13 cellular contexts compared by ENCODE assay signal in genomic region chr19:55636723-55637122, GRCh38. TPM values are rescaled to one million over a fixed set of nuclear protein-coding genes. Genes with fewer than 3 reads are reported as not detected.
DNase-seq lines count a peak whose midpoint lies in the region; ATAC-seq, FAIRE-seq and TF ChIP-seq lines count a peak whose summit lies in the region.
"Had no signal": no experiment of that assay in that cellular context is flagged by ENCODE, and none has a peak within 500 bp of the region (broad histone marks: within the 10 kb centered on the region; RNA-seq: fewer than 3 reads in every experiment).

No MANE protein-coding gene starts in this region.

- no peak overlapping the region for H3K56ac ChIP-seq in IMR-90 (ENCODE audit: extremely low read depth, insufficient read depth, low read length)

- BruUV-seq in IMR-90 (replicated peaks; lab: Mats Ljungman, UMichigan) = no TSS peak
- BruUV-seq in GM12878 (replicated peaks; lab: Mats Ljungman, UMichigan) = no TSS peak

- H3K9me1 ChIP-seq in IMR-90 (ENCODE audit: insufficient read depth, low read length) = peaks cover 18% of the 10 kb centered on the region

- peak overlapping the region; percentile 99 for H3K27ac Mint-ChIP-seq in CD4-positive, alpha-beta T cell
- peak overlapping the region; percentile 55 for H3K27ac Mint-ChIP-seq in nephron progenitor cell

- H3K4me3 Mint-ChIP-seq in CD4-positive, alpha-beta T cell = peak overlapping the region; percentile 96
- H3K4me3 Mint-ChIP-seq in nephron progenitor cell = peak overlapping the region; percentile 100

- H3K9me3 ChIP-seq in CD4-positive, alpha-beta T cell (ENCODE audit: control insufficient read depth, low read length) = no peaks in the 10 kb centered on the region
- H3K9me3 ChIP-seq in IMR-90 (ENCODE audit: control insufficient read depth, insufficient read depth, low read length) = no peaks in the 10 kb centered on the region
- H3K9me3 ChIP-seq in GM12878 (replicated peaks; ENCODE audit: control insufficient read depth, insufficient read depth, low read length) = no peaks in the 10 kb centered on the region

- 92% methylated on average over 2 of the region's 4 CpGs; no CpG with 5 or more reads in 1 of the 2 experiments for WGBS in IMR-90 (ENCODE audit: extremely low coverage in 2 of 2, insufficient read length in 1 of 2), 2 experiments
- WGBS in GM12878 (ENCODE audit: insufficient coverage, insufficient replicate concordance, low lambda C conversion rate, missing lambda C conversion rate) = 60% methylated on average over 4 of the region's 4 CpGs

- no peak for ATAC-seq in CD4-positive, alpha-beta T cell (ENCODE audit: poor library complexity)
- no peak for ATAC-seq in IMR-90 (ENCODE audit: low read depth)
- no peak for ATAC-seq in GM12878
- ATAC-seq in GM21381 (IDR thresholded peaks at IDR 0.05; ENCODE audit: unreplicated experiment) = no peak

- no peak for DNase-seq in CD4-positive, alpha-beta T cell
- DNase-seq in IMR-90 = no peak
- no peak for DNase-seq in GM12878 (ENCODE audit: low read depth, low spot score)
- DNase-seq in nephron progenitor cell = no peak
- no peak for DNase-seq in NCI-H446 treated with DMSO at 0.1 percent for 48 hours (lab: John Stamatoyannopoulos, UW)
- DNase-seq in HCEC 1CT = no peak
- no peak for DNase-seq in nucleus accumbens (lab: John Stamatoyannopoulos, UW)
- DNase-seq: activated CD4-positive, alpha-beta T cell treated with anti-CD3 and anti-CD28 coated beads for 1 hour; EL; NCI-H1092 treated with DMSO at 0.1 percent for 48 hours; RPMI8226 had no signal

- no peak overlapping the region for H4K5ac ChIP-seq in IMR-90 (ENCODE audit: low read depth, low read length)

- H3K27me3 ChIP-seq in CD4-positive, alpha-beta T cell (ENCODE audit: control insufficient read depth, insufficient read depth, low read length) = no peaks in the 10 kb centered on the region
- no peaks in the 10 kb centered on the region for H3K27me3 ChIP-seq in IMR-90 (ENCODE audit: control insufficient read depth, insufficient read depth, low read length)
- H3K27me3 ChIP-seq in GM12878 (replicated peaks in 1 of 2; ENCODE audit: control insufficient read depth in 2 of 2, insufficient read depth in 2 of 2, low read length in 1 of 2) = no peaks in the 10 kb centered on the region
- H3K27me3 ChIP-seq: cardiac muscle cell had no signal

- H2AFZ ChIP-seq in IMR-90 (replicated peaks; ENCODE audit: low read length, poor library complexity) (no peak overlapping the region), GM12878 (ENCODE audit: control insufficient read depth, low read depth, low read length) (no peak overlapping the region)

- TF ChIP-seq POLR2A in IMR-90 (IDR thresholded peaks at IDR 0.05; ENCODE audit: low read depth, low read length) (no peak), GM12878 (IDR thresholded peaks at IDR 0.05; ENCODE audit: low read depth, low read length) (no peak)

- POLR2A ChIA-PET in CD4-positive, alpha-beta T cell (lab: Charles Lee) = interaction anchor here (1.7 to 3.1 kb wide), 4 partner anchors 10 to 37 kb away, joined by 7 to 17 read pairs (median 10); partner anchors contain the start of genes FIZ1, U2AF2 and ZNF784
- POLR2A ChIA-PET in IMR-90 (lab: Charles Lee; ENCODE audit: unreplicated experiment) (no interaction called here), GM12878 (lab: Charles Lee) (interaction anchor here (0.5 to 4.5 kb wide), 3 partner anchors 11 to 18 kb away, joined by 6 to 28 read pairs (median 12); partner anchors contain the start of genes CCDC106 and U2AF2)

- H3K4me1 Mint-ChIP-seq in CD4-positive, alpha-beta T cell (ENCODE audit: low read depth) = peaks cover 70% of the 10 kb centered on the region
- peaks cover 66% of the 10 kb centered on the region for H3K4me1 Mint-ChIP-seq in nephron progenitor cell

- peaks cover 3% of the 10 kb centered on the region for H3K9me3 Mint-ChIP-seq in CD4-positive, alpha-beta T cell
- H3K9me3 Mint-ChIP-seq in nephron progenitor cell = no peaks in the 10 kb centered on the region

- no peak overlapping the region for H2BK15ac ChIP-seq in IMR-90 (ENCODE audit: low read depth, low read length)

- H3K18ac ChIP-seq in IMR-90 (ENCODE audit: low read depth, low read length) = no peak overlapping the region

- no peak overlapping the region for H3K4me3 ChIP-seq in IMR-90 (ENCODE audit: insufficient read depth, low read depth, low read length)
- H3K4me3 ChIP-seq in GM12878 = peak overlapping the region; percentile 92

- dilution Hi-C loops in IMR-90 (cut with HindIII; ENCODE audit: low sequenced_read_pairs, unreplicated experiment) = no loop called here

- H3K23ac ChIP-seq in IMR-90 (ENCODE audit: low read depth, low read length) = no peak overlapping the region

- no peak overlapping the region for H3K4ac ChIP-seq in IMR-90 (ENCODE audit: low read depth, low read length)

- peaks cover 49% of the 10 kb centered on the region for H3K79me2 ChIP-seq in GM12878 (ENCODE audit: control insufficient read depth, insufficient read depth, low read length)

- no peak for TF ChIP-seq CTCF in CD4-positive, alpha-beta T cell (IDR thresholded peaks at IDR 0.05)
- TF ChIP-seq CTCF in IMR-90 (conservative IDR thresholded peaks at IDR 0.05; ENCODE audit: low read depth, low read length) (no peak), GM12878 (IDR thresholded peaks at IDR 0.05 in 2 of 3, conservative IDR thresholded peaks at IDR 0.05 in 1 of 3; ENCODE audit: control insufficient read depth in 2 of 3, extremely low read depth in 1 of 3, insufficient read depth in 1 of 3, low read depth in 3 of 3, low read length in 3 of 3) (no peak), nephron progenitor cell (IDR thresholded peaks at IDR 0.05) (no peak)

- CTCF ChIA-PET in CD4-positive, alpha-beta T cell (lab: Charles Lee) = interaction anchor here (1.1 to 5.0 kb wide), 4 partner anchors 17 to 133 kb away, joined by 3 to 29 read pairs (median 4); partner anchors contain the start of genes FIZ1 and U2AF2
- CTCF ChIA-PET in IMR-90 (lab: Yijun Ruan, JAX) (interaction anchor here (1.6 kb wide), 1 partner anchor 18 kb away, joined by 4 read pairs; no protein-coding TSS in a partner anchor), GM12878 (lab: Yijun Ruan, JAX) (interaction anchor here (0.7 to 7.7 kb wide), 6 partner anchors 11 to 122 kb away, joined by 3 to 65 read pairs (median 12); partner anchors contain the start of genes CCDC106 and ZNF865)

- H3K9ac ChIP-seq in IMR-90 (ENCODE audit: low read depth, low read length) (no peak overlapping the region), GM12878 (ENCODE audit: control insufficient read depth, insufficient read depth, low read length) (peak overlapping the region; percentile 16; the same call in 1 of the 2 replicates)

- TF ChIP-seq EP300 in GM12878 (IDR thresholded peaks at IDR 0.05; ENCODE audit: borderline replicate concordance in 1 of 2, control insufficient read depth in 1 of 2, low read depth in 2 of 2, low read length in 2 of 2) = no peak

- intact Hi-C loops in CD4-positive, alpha-beta T cell (cut with DNase I, micrococcal nuclease) = loop anchor here (1.0 to 10.0 kb wide), 3 partner anchors 53 to 382 kb away; partner anchors contain the start of genes PPP6R1 (in 2 of the 2) and UBE2S (in 1 of the 2)
- intact Hi-C loops in IMR-90 (cut with micrococcal nuclease) (loop anchor here (10.0 kb wide), 1 partner anchor 428 kb away; no protein-coding TSS in a partner anchor), GM12878 (cut with micrococcal nuclease; ENCODE audit: unreplicated experiment) (loop anchor here (10.0 kb wide), 1 partner anchor 438 kb away; no protein-coding TSS in a partner anchor)

- no peaks in the 10 kb centered on the region for H3K27me3 Mint-ChIP-seq in CD4-positive, alpha-beta T cell
- H3K27me3 Mint-ChIP-seq in nephron progenitor cell (ENCODE audit: low read depth, poor library complexity) = peaks cover 9% of the 10 kb centered on the region

- H4K8ac ChIP-seq in IMR-90 (ENCODE audit: low read depth in 2 of 2, low read length in 2 of 2) = no peak overlapping the region

- H3K4me1 ChIP-seq in IMR-90 (ENCODE audit: control insufficient read depth, insufficient read depth, low read length) (peaks cover 11% of the 10 kb centered on the region), GM12878 (ENCODE audit: control insufficient read depth, insufficient read depth, low read length) (peaks cover 38% of the 10 kb centered on the region)

- H4K20me1 ChIP-seq in IMR-90 (ENCODE audit: insufficient read depth, low read length) (0 out of 2 replicates have a peak, but pooled peaks cover 9% of the 10 kb centered on the region), GM12878 (ENCODE audit: control insufficient read depth, insufficient read depth) (no peaks in the 10 kb centered on the region)

- 0 out of 2 replicates have a peak overlapping the region, but pooled peaks have one; percentile 0 for H2AK5ac ChIP-seq in IMR-90 (ENCODE audit: low read depth, low read length)

- RAD21 ChIA-PET in GM12878 (lab: Charles Lee; ENCODE audit: unreplicated experiment) = interaction anchor here (1.3 kb wide), 1 partner anchor 11 kb away, joined by 3 read pairs; no protein-coding TSS in a partner anchor

- SMC1A ChIA-PET in GM12878 (lab: Charles Lee; ENCODE audit: uncharacterized antibody, unreplicated experiment) = interaction anchor here (1.2 to 2.5 kb wide), 5 partner anchors 11 to 38 kb away, joined by 3 to 11 read pairs (median 5); partner anchors contain the start of genes CCDC106, FIZ1 and U2AF2

- no peak overlapping the region for H2BK120ac ChIP-seq in IMR-90 (ENCODE audit: low read depth, low read length)

- H4K91ac ChIP-seq in IMR-90 (ENCODE audit: insufficient read depth, low read depth, low read length) = no peak overlapping the region

- H3K36me3 Mint-ChIP-seq in CD4-positive, alpha-beta T cell (ENCODE audit: low read depth) = peaks cover 41% of the 10 kb centered on the region
- peaks cover 13% of the 10 kb centered on the region for H3K36me3 Mint-ChIP-seq in nephron progenitor cell (ENCODE audit: low read depth)

- H3K79me1 ChIP-seq in IMR-90 (ENCODE audit: low read depth in 1 of 2, low read length in 2 of 2) = peaks cover 31 to 66% of the 10 kb centered on the region in 2 experiments

- H3K14ac ChIP-seq in IMR-90 (replicated peaks; ENCODE audit: low read depth, low read length) = no peak overlapping the region

- in situ Hi-C loops in IMR-90 (cut with MboI; ENCODE audit: low sequenced_read_pairs) (loop anchor here (25.0 kb wide), 2 partner anchors 349 to 524 kb away; partner anchors contain the start of genes BRSK1, HSPBP1 and PPP1R12C), GM12878 (cut with MboI) (no loop called here)

- H2BK5ac ChIP-seq in IMR-90 (ENCODE audit: low read depth, low read length, poor library complexity, severe bottlenecking) = no peak overlapping the region

- FAIRE-seq in GM12878 (lab: Jason Lieb, UNC) = no peak

- TF ChIP-seq RAD21 in IMR-90 (IDR thresholded peaks at IDR 0.05; ENCODE audit: low read length) (no peak), GM12878 (IDR thresholded peaks at IDR 0.05; ENCODE audit: insufficient read depth, low read depth, low read length) (no peak)

- no peak overlapping the region for H2AK9ac ChIP-seq in IMR-90 (replicated peaks; ENCODE audit: low read depth, low read length, poor library complexity)

- no peak overlapping the region for H3K27ac ChIP-seq in CD4-positive, alpha-beta T cell (ENCODE audit: low read depth, low read length)
- no peak overlapping the region for H3K27ac ChIP-seq in IMR-90 (ENCODE audit: insufficient read depth, low read length)
- no peak overlapping the region for H3K27ac ChIP-seq in GM12878 (ENCODE audit: control insufficient read depth, insufficient read depth)
- H3K27ac ChIP-seq: cardiac muscle cell had no signal

- H3K4me2 ChIP-seq in IMR-90 (ENCODE audit: low read depth, low read length) = peak overlapping the region; percentile 98; the same call in 1 of the 2 replicates
- H3K4me2 ChIP-seq in GM12878 (ENCODE audit: control insufficient read depth, insufficient read depth) = peak overlapping the region; percentile 91

- no peak overlapping the region for H2BK20ac ChIP-seq in IMR-90 (ENCODE audit: low read depth, low read length)

- H3K36me3 ChIP-seq in IMR-90 (ENCODE audit: control insufficient read depth, insufficient read depth, low read length) (peaks cover 4% of the 10 kb centered on the region; the same call in 1 of the 2 replicates), GM12878 (ENCODE audit: control insufficient read depth in 2 of 2, insufficient read depth in 2 of 2, low read length in 1 of 2) (no peaks in the 10 kb centered on the region)
- H3K36me3 ChIP-seq: cardiac muscle cell had no signal

RNA-seq across cellular contexts. Expression of gene ZNF580, which starts 4.1 kb away (rescaled TPM):
- total RNA-seq in CD4-positive, alpha-beta T cell = 10 to 100 TPM; 45.2 to 46.6 TPM
- 1.4 and 1.7 TPM in 2 replicates for total RNA-seq in IMR-90 (2012; rRNA removed)
- 36.9 and 44.4 TPM in 2 replicates for polyA plus RNA-seq in IMR-90 (2012; rRNA removed)
- polyA plus RNA-seq in IMR-90 (2012; cell fraction: cytosol; rRNA removed) = 31.7 and 69.6 TPM in 2 replicates
- 74.8 and 129 TPM in 2 replicates for polyA plus RNA-seq in IMR-90 (2012; cell fraction: nucleus; rRNA removed; ENCODE audit: low replicate concordance)
- total RNA-seq in GM12878 (2013; cell fraction: nucleolus; rRNA removed) = 16.2 and 23.0 TPM in 2 replicates
- total RNA-seq in GM12878 (2014; rRNA removed) = 9.4 and 12.2 TPM in 2 replicates
- total RNA-seq in GM12878 (2014; rRNA removed; fragmentation: Illumina TruSeq; extraction: Trizol) = 4.7 and 5.7 TPM in 2 replicates
- total RNA-seq in GM12878 (2021) = 31.8 and 34.2 TPM in 2 replicates
- 12.4 TPM for polyA plus RNA-seq in GM12878 (2011; ENCODE audit: low read depth)
- polyA plus RNA-seq in GM12878 (2011; rRNA removed) = 5.5 and 7.9 TPM in 2 replicates
- polyA plus RNA-seq in GM12878 (2011; cell fraction: cytosol; rRNA removed) = 9.7 and 13.8 TPM in 2 replicates
- polyA plus RNA-seq in GM12878 (2011; cell fraction: nucleus; rRNA removed) = 50.7 and 83.1 TPM in 2 replicates
- polyA plus RNA-seq in GM12878 (2012) = 33.1 and 35.3 TPM in 2 replicates
- polyA plus RNA-seq in GM12878 (2014; fragmentation: Illumina TruSeq; extraction: Trizol) = 5.3 and 7.4 TPM in 2 replicates
- 1 to 10 TPM; 2.3 to 7.4 TPM for polyA plus RNA-seq in GM12878 (2014; fragmentation: Nextera tagmentation; extraction: Ambion mirVana)
- polyA plus RNA-seq in GM12878 (2014; rRNA removed) = 27.1 and 30.2 TPM in 2 replicates
- polyA plus RNA-seq in GM12878 (2016; fragmentation: Nextera tagmentation; extraction: Ambion mirVana) = 10 to 100 TPM; 24.7 to 25.3 TPM
- polyA minus RNA-seq in GM12878 (2011; rRNA and poly(A)+ RNA removed) = 3.4 and 7.0 TPM in 2 replicates
- polyA minus RNA-seq in GM12878 (2011; cell fraction: cytosol; rRNA and poly(A)+ RNA removed) = 5.5 and 8.0 TPM in 2 replicates
- 8.2 and 17.3 TPM in 2 replicates for polyA minus RNA-seq in GM12878 (2011; cell fraction: nucleus; rRNA and poly(A)+ RNA removed)

RNA-seq across cellular contexts. Expression of gene ZNF581, which starts 6.7 kb away (rescaled TPM):
- 10 to 100 TPM; 23.1 to 24.7 TPM for total RNA-seq in CD4-positive, alpha-beta T cell
- 9.7 and 10.0 TPM in 2 replicates for total RNA-seq in IMR-90 (2012; rRNA removed)
- 21.9 and 24.5 TPM in 2 replicates for polyA plus RNA-seq in IMR-90 (2012; rRNA removed)
- 17.7 and 25.7 TPM in 2 replicates for polyA plus RNA-seq in IMR-90 (2012; cell fraction: cytosol; rRNA removed)
- 13.3 and 24.2 TPM in 2 replicates for polyA plus RNA-seq in IMR-90 (2012; cell fraction: nucleus; rRNA removed; ENCODE audit: low replicate concordance)
- total RNA-seq in GM12878 (2013; cell fraction: nucleolus; rRNA removed) = 5.3 and 7.2 TPM in 2 replicates
- total RNA-seq in GM12878 (2014; rRNA removed) = 22.1 and 25.4 TPM in 2 replicates
- 14.0 and 14.1 TPM in 2 replicates for total RNA-seq in GM12878 (2014; rRNA removed; fragmentation: Illumina TruSeq; extraction: Trizol)
- 44.9 and 45.4 TPM in 2 replicates for total RNA-seq in GM12878 (2021)
- 31.2 TPM for polyA plus RNA-seq in GM12878 (2011; ENCODE audit: low read depth)
- polyA plus RNA-seq in GM12878 (2011; rRNA removed) = 13.5 and 19.1 TPM in 2 replicates
- 27.8 and 34.4 TPM in 2 replicates for polyA plus RNA-seq in GM12878 (2011; cell fraction: cytosol; rRNA removed)
- 21.8 and 24.9 TPM in 2 replicates for polyA plus RNA-seq in GM12878 (2011; cell fraction: nucleus; rRNA removed)
- 43.7 and 58.1 TPM in 2 replicates for polyA plus RNA-seq in GM12878 (2012)
- polyA plus RNA-seq in GM12878 (2014; fragmentation: Illumina TruSeq; extraction: Trizol) = 7.8 and 13.2 TPM in 2 replicates
- 10 to 100 TPM in 1 of 2 experiments, 1 to 10 TPM in 1; 4.7 to 18.1 TPM for polyA plus RNA-seq in GM12878 (2014; fragmentation: Nextera tagmentation; extraction: Ambion mirVana)
- polyA plus RNA-seq in GM12878 (2014; rRNA removed) = 39.6 and 45.3 TPM in 2 replicates
- 10 to 100 TPM; 29.1 to 37.0 TPM for polyA plus RNA-seq in GM12878 (2016; fragmentation: Nextera tagmentation; extraction: Ambion mirVana)
- polyA minus RNA-seq in GM12878 (2011; rRNA and poly(A)+ RNA removed) = 15.2 and 28.9 TPM in 2 replicates
- polyA minus RNA-seq in GM12878 (2011; cell fraction: cytosol; rRNA and poly(A)+ RNA removed) = 11.5 and 15.8 TPM in 2 replicates
- polyA minus RNA-seq in GM12878 (2011; cell fraction: nucleus; rRNA and poly(A)+ RNA removed) = 6.0 and 9.0 TPM in 2 replicates

RNA-seq across cellular contexts. Expression of gene CCDC106, which starts 11.3 kb away (rescaled TPM):
- total RNA-seq in CD4-positive, alpha-beta T cell = 1 to 10 TPM; 1.7 to 1.8 TPM
- total RNA-seq in IMR-90 (2012; rRNA removed) (2.2 and 2.3 TPM in 2 replicates), GM12878 (2014; rRNA removed) (19.2 and 22.5 TPM in 2 replicates), GM12878 (2014; rRNA removed; fragmentation: Illumina TruSeq; extraction: Trizol) (11.9 and 12.7 TPM in 2 replicates), GM12878 (2021) (33.1 and 34.2 TPM in 2 replicates)
- polyA plus RNA-seq in IMR-90 (2012; rRNA removed) (13.6 and 15.0 TPM in 2 replicates), GM12878 (2011; rRNA removed) (7.8 and 16.4 TPM in 2 replicates), GM12878 (2014; fragmentation: Illumina TruSeq; extraction: Trizol) (7.7 and 19.2 TPM in 2 replicates), GM12878 (2014; fragmentation: Nextera tagmentation; extraction: Ambion mirVana) (under 1 TPM; 0.04 to 0.14 TPM), GM12878 (2014; rRNA removed) (35.9 and 39.9 TPM in 2 replicates), GM12878 (2016; fragmentation: Nextera tagmentation; extraction: Ambion mirVana) (10 to 100 TPM; 20.4 to 25.7 TPM)
- polyA plus RNA-seq in IMR-90 (2012; cell fraction: cytosol; rRNA removed) = 17.1 and 19.8 TPM in 2 replicates
- polyA plus RNA-seq in IMR-90 (2012; cell fraction: nucleus; rRNA removed; ENCODE audit: low replicate concordance) = 17.7 and 35.9 TPM in 2 replicates
- 8.3 and 8.6 TPM in 2 replicates for total RNA-seq in GM12878 (2013; cell fraction: nucleolus; rRNA removed)
- 5.6 TPM for polyA plus RNA-seq in GM12878 (2011; ENCODE audit: low read depth)
- 17.5 and 27.2 TPM in 2 replicates for polyA plus RNA-seq in GM12878 (2011; cell fraction: cytosol; rRNA removed)
- 38.1 and 48.1 TPM in 2 replicates for polyA plus RNA-seq in GM12878 (2011; cell fraction: nucleus; rRNA removed)
- polyA plus RNA-seq in GM12878 (2012) = 27.7 and 32.6 TPM in 2 replicates
- 3.4 and 7.2 TPM in 2 replicates for polyA minus RNA-seq in GM12878 (2011; rRNA and poly(A)+ RNA removed)
- polyA minus RNA-seq in GM12878 (2011; cell fraction: cytosol; rRNA and poly(A)+ RNA removed) = 5.5 and 7.0 TPM in 2 replicates
- polyA minus RNA-seq in GM12878 (2011; cell fraction: nucleus; rRNA and poly(A)+ RNA removed) = 6.4 and 14.4 TPM in 2 replicates

RNA-seq across cellular contexts. Expression of gene ZNF784, which starts 12.4 kb away (rescaled TPM):
- 10 to 100 TPM; 11.2 to 11.8 TPM for total RNA-seq in CD4-positive, alpha-beta T cell
- total RNA-seq in IMR-90 (2012; rRNA removed) (2.5 TPM in 2 replicates), GM12878 (2014; rRNA removed) (2.8 and 3.5 TPM in 2 replicates), GM12878 (2014; rRNA removed; fragmentation: Illumina TruSeq; extraction: Trizol) (1.8 and 2.2 TPM in 2 replicates), GM12878 (2021) (5.2 and 5.3 TPM in 2 replicates)
- polyA plus RNA-seq in IMR-90 (2012; rRNA removed) (3.7 and 4.1 TPM in 2 replicates), GM12878 (2011; rRNA removed) (0.68 and 1.2 TPM in 2 replicates), GM12878 (2014; fragmentation: Illumina TruSeq; extraction: Trizol) (2.8 and 3.1 TPM in 2 replicates), GM12878 (2014; fragmentation: Nextera tagmentation; extraction: Ambion mirVana) (under 1 TPM; 0.10 to 0.97 TPM), GM12878 (2014; rRNA removed) (3.5 and 4.4 TPM in 2 replicates), GM12878 (2016; fragmentation: Nextera tagmentation; extraction: Ambion mirVana) (1 to 10 TPM; 1.1 to 1.4 TPM)
- 3.2 and 4.1 TPM in 2 replicates for polyA plus RNA-seq in IMR-90 (2012; cell fraction: cytosol; rRNA removed)
- polyA plus RNA-seq in IMR-90 (2012; cell fraction: nucleus; rRNA removed; ENCODE audit: low replicate concordance) = 9.5 and 20.0 TPM in 2 replicates
- total RNA-seq in GM12878 (2013; cell fraction: nucleolus; rRNA removed) = 3.6 and 5.3 TPM in 2 replicates
- polyA plus RNA-seq in GM12878 (2011; ENCODE audit: low read depth) = 3.2 TPM
- polyA plus RNA-seq in GM12878 (2011; cell fraction: cytosol; rRNA removed) = 1.2 and 1.4 TPM in 2 replicates
- polyA plus RNA-seq in GM12878 (2011; cell fraction: nucleus; rRNA removed) = 7.1 and 7.5 TPM in 2 replicates
- 4.8 and 6.3 TPM in 2 replicates for polyA plus RNA-seq in GM12878 (2012)
- 1.0 and 1.4 TPM in 2 replicates for polyA minus RNA-seq in GM12878 (2011; rRNA and poly(A)+ RNA removed)
- 0.80 and 1.1 TPM in 2 replicates for polyA minus RNA-seq in GM12878 (2011; cell fraction: cytosol; rRNA and poly(A)+ RNA removed)
- 1.1 and 1.9 TPM in 2 replicates for polyA minus RNA-seq in GM12878 (2011; cell fraction: nucleus; rRNA and poly(A)+ RNA removed)

RNA-seq across cellular contexts. Expression of gene U2AF2, which starts 18.1 kb away (rescaled TPM):
- total RNA-seq in CD4-positive, alpha-beta T cell = 100 to 1,000 TPM; 209 to 212 TPM
- 96.1 and 120 TPM in 2 replicates for total RNA-seq in IMR-90 (2012; rRNA removed)
- 260 and 303 TPM in 2 replicates for polyA plus RNA-seq in IMR-90 (2012; rRNA removed)
- 162 and 288 TPM in 2 replicates for polyA plus RNA-seq in IMR-90 (2012; cell fraction: cytosol; rRNA removed)
- polyA plus RNA-seq in IMR-90 (2012; cell fraction: nucleus; rRNA removed; ENCODE audit: low replicate concordance) = 279 and 320 TPM in 2 replicates
- total RNA-seq in GM12878 (2013; cell fraction: nucleolus; rRNA removed) = 46.0 and 50.9 TPM in 2 replicates
- total RNA-seq in GM12878 (2014; rRNA removed) = 204 and 228 TPM in 2 replicates
- 112 and 121 TPM in 2 replicates for total RNA-seq in GM12878 (2014; rRNA removed; fragmentation: Illumina TruSeq; extraction: Trizol)
- total RNA-seq in GM12878 (2021) = 308 and 338 TPM in 2 replicates
- 59.4 TPM for polyA plus RNA-seq in GM12878 (2011; ENCODE audit: low read depth)
- 54.9 and 140 TPM in 2 replicates for polyA plus RNA-seq in GM12878 (2011; rRNA removed)
- polyA plus RNA-seq in GM12878 (2011; cell fraction: cytosol; rRNA removed) = 239 and 270 TPM in 2 replicates
- 425 and 604 TPM in 2 replicates for polyA plus RNA-seq in GM12878 (2011; cell fraction: nucleus; rRNA removed)
- polyA plus RNA-seq in GM12878 (2012) = 148 and 173 TPM in 2 replicates
- polyA plus RNA-seq in GM12878 (2014; fragmentation: Illumina TruSeq; extraction: Trizol) = 50.9 and 141 TPM in 2 replicates
- polyA plus RNA-seq in GM12878 (2014; fragmentation: Nextera tagmentation; extraction: Ambion mirVana) = 1 to 10 TPM; 3.0 to 8.3 TPM
- polyA plus RNA-seq in GM12878 (2014; rRNA removed) = 284 and 360 TPM in 2 replicates
- polyA plus RNA-seq in GM12878 (2016; fragmentation: Nextera tagmentation; extraction: Ambion mirVana) = 10 to 100 TPM; 46.2 to 48.9 TPM
- polyA minus RNA-seq in GM12878 (2011; rRNA and poly(A)+ RNA removed) = 61.6 and 111 TPM in 2 replicates
- polyA minus RNA-seq in GM12878 (2011; cell fraction: cytosol; rRNA and poly(A)+ RNA removed) = 60.9 and 65.2 TPM in 2 replicates
- 63.1 and 102 TPM in 2 replicates for polyA minus RNA-seq in GM12878 (2011; cell fraction: nucleus; rRNA and poly(A)+ RNA removed)
